ENCODE assay signal across 2 cellular contexts in the genomic region with DNA sequence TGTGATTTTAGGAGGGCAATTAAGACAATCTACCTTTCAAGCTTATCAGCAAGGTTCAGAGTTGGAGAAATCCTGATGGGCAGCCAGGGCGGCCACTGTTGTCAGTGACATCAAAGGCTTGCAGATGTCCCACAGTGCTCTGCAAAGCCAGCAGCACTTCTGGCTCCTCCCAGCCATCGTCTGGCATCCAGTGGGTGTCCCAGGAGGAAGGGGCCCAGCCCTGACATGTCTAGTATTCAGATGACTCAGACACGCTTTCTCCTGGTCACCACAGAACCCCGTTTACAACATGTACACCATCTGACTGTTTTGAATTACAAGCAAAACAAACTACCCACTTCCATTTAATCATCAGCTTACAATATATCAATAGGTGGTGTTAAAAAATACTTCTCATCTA.
TF ChIP-seq lines count a peak whose summit lies in the region.

No MANE protein-coding gene starts in this region.

TF ChIP-seq in IMR-90, 13 proteins besides CTCF, POLR2A, EP300 and RAD21:
- TF ChIP-seq RCOR1 (IDR thresholded peaks at IDR 0.05; ENCODE audit: insufficient replicate concordance, low read length): no peak
- no peak for TF ChIP-seq NFE2L2 (IDR thresholded peaks at IDR 0.05; ENCODE audit: low read depth, low read length)
- no peak for TF ChIP-seq MXI1 (IDR thresholded peaks at IDR 0.05; ENCODE audit: borderline replicate concordance, low read depth, low read length)
- no peak for TF ChIP-seq MAZ (IDR thresholded peaks at IDR 0.05; ENCODE audit: borderline replicate concordance, low read depth, low read length)

TF ChIP-seq in GM12878, 131 proteins besides CTCF, POLR2A, EP300 and RAD21:
- TF ChIP-seq MXI1 (IDR thresholded peaks at IDR 0.05; ENCODE audit: low read depth, low read length) (no peak), GATAD2B (conservative IDR thresholded peaks at IDR 0.05; ENCODE audit: low read depth) (no peak), RUNX3 (IDR thresholded peaks at IDR 0.05; ENCODE audit: low read length) (peak; percentile 7; the same call in 1 of the 2 replicates)
